ENCODE assay signal across 8 cellular contexts in the genomic region with DNA sequence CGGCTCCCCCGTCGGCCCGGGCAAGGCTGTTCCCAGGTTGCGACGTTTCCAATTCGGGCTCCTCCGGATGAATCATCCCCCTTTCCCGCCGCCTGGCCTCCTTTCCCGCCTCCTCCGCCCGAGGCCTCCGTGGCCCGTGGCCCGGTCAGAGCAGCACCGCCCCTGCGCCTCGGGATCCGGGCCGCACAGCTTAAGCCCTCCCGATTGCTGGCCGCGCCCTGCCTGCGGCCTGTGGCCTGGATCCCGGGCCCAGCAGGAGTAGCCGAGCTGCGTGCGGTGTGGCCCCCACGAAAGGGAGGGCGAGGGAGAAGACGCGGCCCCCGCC. TPM values are rescaled to one million over a fixed set of nuclear protein-coding genes. Genes with fewer than 3 reads are reported as not detected.
DNase-seq lines count a peak whose midpoint lies in the region; ATAC-seq and TF ChIP-seq lines count a peak whose summit lies in the region.

No MANE protein-coding gene starts in this region.

- no peak overlapping the region for H3K27ac Mint-ChIP-seq in CD8-positive, alpha-beta T cell
- H3K27ac Mint-ChIP-seq in neural progenitor cell, result no peak overlapping the region

- peaks cover 28% of the 10 kb centered on the region for H3K4me1 ChIP-seq in CD8-positive, alpha-beta T cell (ENCODE audit: insufficient read depth, low read length)
- peaks cover 9% of the 10 kb centered on the region for H3K4me1 ChIP-seq in fibroblast of lung (ENCODE audit: control insufficient read depth, extremely low read depth, insufficient read depth, low read length)
- H3K4me1 ChIP-seq in neural progenitor cell, result peaks cover 18% of the 10 kb centered on the region

- H3K9me3 ChIP-seq in CD8-positive, alpha-beta T cell (ENCODE audit: low read length), result no peaks in the 10 kb centered on the region
- H3K9me3 ChIP-seq in fibroblast of lung (ENCODE audit: control insufficient read depth, insufficient read depth, low read depth, low read length), result no peaks in the 10 kb centered on the region
- no peaks in the 10 kb centered on the region for H3K9me3 ChIP-seq in neural progenitor cell (ENCODE audit: low read depth)

- H3K4me3 Mint-ChIP-seq in CD8-positive, alpha-beta T cell, result peak overlapping the region; percentile 78
- H3K4me3 Mint-ChIP-seq in neural progenitor cell, result peak overlapping the region; percentile 83

- intact Hi-C loops in CD8-positive, alpha-beta T cell (cut with DNase I, micrococcal nuclease), result loop anchor here (5.0 kb wide), 3 partner anchors 60 to 605 kb away; a partner anchor contains a TSS

- H4K20me1 ChIP-seq in fibroblast of lung (ENCODE audit: control insufficient read depth, extremely low read depth, insufficient read depth, low read length) (no peaks in the 10 kb centered on the region), neural progenitor cell (ENCODE audit: low read depth) (peaks cover 16% of the 10 kb centered on the region)

- H3K9ac ChIP-seq in fibroblast of lung (ENCODE audit: insufficient read depth, low read length) (peak overlapping the region; percentile 90), neural progenitor cell (no peak overlapping the region)

- peaks cover 2% of the 10 kb centered on the region for H3K36me3 ChIP-seq in CD8-positive, alpha-beta T cell (ENCODE audit: insufficient read depth, low read length)
- H3K36me3 ChIP-seq in fibroblast of lung (ENCODE audit: control insufficient read depth, insufficient read depth, low read length), result peaks cover 7% of the 10 kb centered on the region
- no peaks in the 10 kb centered on the region for H3K36me3 ChIP-seq in neural progenitor cell

- ATAC-seq in CD8-positive, alpha-beta T cell, result no peak
- ATAC-seq in GM19324 (IDR thresholded peaks at IDR 0.05; ENCODE audit: low FRiP score, unreplicated experiment) (no peak), HG02623 (IDR thresholded peaks at IDR 0.05; ENCODE audit: unreplicated experiment) (no peak), GM19328 (IDR thresholded peaks at IDR 0.05; ENCODE audit: unreplicated experiment) (no peak)

- CTCF ChIA-PET in CD8-positive, alpha-beta T cell (lab: Charles Lee), result interaction anchor here (1.0 to 2.1 kb wide), 2 partner anchors 10 to 58 kb away, joined by 3 to 5 read pairs; no protein-coding TSS in a partner anchor

- H2AFZ ChIP-seq in fibroblast of lung (ENCODE audit: low read length), result no peak overlapping the region
- peak overlapping the region; percentile 21 for H2AFZ ChIP-seq in neural progenitor cell (replicated peaks)

- H3K27ac ChIP-seq in CD8-positive, alpha-beta T cell (ENCODE audit: low read depth, low read length), result no peak overlapping the region
- H3K27ac ChIP-seq in fibroblast of lung (ENCODE audit: insufficient read depth, low read length) (peak overlapping the region; percentile 79), neural progenitor cell (no peak overlapping the region)

- peaks cover 46% of the 10 kb centered on the region for H3F3A ChIP-seq in neural progenitor cell (ENCODE audit: low read depth)

- H3K79me2 ChIP-seq in fibroblast of lung (ENCODE audit: control insufficient read depth, insufficient read depth, low read length) (peaks cover 24% of the 10 kb centered on the region), neural progenitor cell (ENCODE audit: low read depth) (no peaks in the 10 kb centered on the region)

- H3K36me3 Mint-ChIP-seq in CD8-positive, alpha-beta T cell, result peaks cover 18% of the 10 kb centered on the region
- peaks cover 5% of the 10 kb centered on the region for H3K36me3 Mint-ChIP-seq in neural progenitor cell

- peaks cover 12% of the 10 kb centered on the region for H3K27me3 Mint-ChIP-seq in CD8-positive, alpha-beta T cell (ENCODE audit: low read depth)
- peaks cover 23% of the 10 kb centered on the region for H3K27me3 Mint-ChIP-seq in neural progenitor cell (ENCODE audit: insufficient read depth, low read depth)

- peak in 1 of 7 experiments; percentile 50 for DNase-seq in CD8-positive, alpha-beta T cell
- DNase-seq in SW480 (ENCODE audit: low spot score), result peak; percentile 47
- peak; percentile 73 to 92 for DNase-seq in fibroblast of lung (ENCODE audit: low read depth in 2 of 2)
- peak; percentile 70 for DNase-seq in neural progenitor cell (ENCODE audit: low spot score)
- no peak for DNase-seq in NCI-H1417 treated with DMSO at 0.1 percent for 48 hours (lab: John Stamatoyannopoulos, UW)

- H3K27me3 ChIP-seq in CD8-positive, alpha-beta T cell (ENCODE audit: insufficient read depth, low read length), result peaks cover 23% of the 10 kb centered on the region
- no peaks in the 10 kb centered on the region for H3K27me3 ChIP-seq in fibroblast of lung (ENCODE audit: control insufficient read depth, insufficient read depth, low read length)
- H3K27me3 ChIP-seq in neural progenitor cell, result peaks cover 63% of the 10 kb centered on the region

- peak overlapping the region; percentile 83 for H3K4me2 ChIP-seq in fibroblast of lung (ENCODE audit: extremely low read depth, insufficient read depth, low read length)
- H3K4me2 ChIP-seq in neural progenitor cell, result peak overlapping the region; percentile 74

- peaks cover 13% of the 10 kb centered on the region for H3K4me1 Mint-ChIP-seq in CD8-positive, alpha-beta T cell (ENCODE audit: low read depth)
- peaks cover 12% of the 10 kb centered on the region for H3K4me1 Mint-ChIP-seq in neural progenitor cell

- TF ChIP-seq CTCF in CD8-positive, alpha-beta T cell (IDR thresholded peaks at IDR 0.05), result no peak
- no peak for TF ChIP-seq CTCF in fibroblast of lung (conservative IDR thresholded peaks at IDR 0.05 in 1 of 2, IDR thresholded peaks at IDR 0.05 in 1 of 2; ENCODE audit: low read depth in 1 of 2, low read length in 2 of 2)
- TF ChIP-seq CTCF in neural progenitor cell (IDR thresholded peaks at IDR 0.05), result no peak

- POLR2A ChIA-PET in CD8-positive, alpha-beta T cell (lab: Charles Lee), result interaction anchor here (1.6 to 2.5 kb wide), 2 partner anchors 10 to 386 kb away, joined by 4 to 9 read pairs; a partner anchor contains a TSS

- no peaks in the 10 kb centered on the region for H3K9me3 Mint-ChIP-seq in CD8-positive, alpha-beta T cell
- H3K9me3 Mint-ChIP-seq in neural progenitor cell, result no peaks in the 10 kb centered on the region

- peak overlapping the region; percentile 35 for H3K4me3 ChIP-seq in CD8-positive, alpha-beta T cell (ENCODE audit: low read depth, low read length)
- H3K4me3 ChIP-seq in fibroblast of lung (replicated peaks in 1 of 4; ENCODE audit: control extremely low read depth in 1 of 4, insufficient read depth in 1 of 4, low read depth in 3 of 4, low read length in 4 of 4) (peak overlapping the region; percentile 57 to 77 (median 68)), neural progenitor cell (peak overlapping the region; percentile 59)

RNA-seq across cellular contexts. Expression of a gene that starts 1.1 kb away (rescaled TPM):
- total RNA-seq in CD8-positive, alpha-beta T cell, result not detected
- total RNA-seq in fibroblast of lung (17.7 and 18.5 TPM in 2 replicates), neural progenitor cell (ENCODE audit: low replicate concordance) (0.56 and 1.1 TPM in 2 replicates)
- 12.6 and 20.8 TPM in 2 replicates for polyA plus RNA-seq in fibroblast of lung
- polyA plus RNA-seq in fibroblast of lung (2012), result 15.5 and 22.1 TPM in 2 replicates
- 7.3 and 10.5 TPM in 2 replicates for polyA minus RNA-seq in fibroblast of lung (ENCODE audit: low replicate concordance)

RNA-seq across cellular contexts. Expression of a gene that starts 59.1 kb away (rescaled TPM):
- total RNA-seq in CD8-positive, alpha-beta T cell, result 10 to 100 TPM; 83.6 to 92.2 TPM
- total RNA-seq in fibroblast of lung, result 46.2 and 51.4 TPM in 2 replicates
- polyA plus RNA-seq in fibroblast of lung, result 59.2 and 61.9 TPM in 2 replicates
- polyA plus RNA-seq in fibroblast of lung (2012), result 54.1 and 54.4 TPM in 2 replicates
- polyA minus RNA-seq in fibroblast of lung (ENCODE audit: low replicate concordance), result 7.6 and 8.7 TPM in 2 replicates
- 73.2 and 82.2 TPM in 2 replicates for total RNA-seq in neural progenitor cell (ENCODE audit: low replicate concordance)
